In genomic region chr18:45626330-45627203, GRCh38 we compare ENCODE assay signal across 11 cellular contexts. TPM values are rescaled to one million over a fixed set of nuclear protein-coding genes. Genes with fewer than 3 reads are reported as not detected.
DNase-seq lines count a peak whose midpoint lies in the region; ATAC-seq and TF ChIP-seq lines count a peak whose summit lies in the region.
"Had no signal": no experiment of that assay in that cellular context is flagged by ENCODE, and none has a peak within 500 bp of the region (broad histone marks: within the 10 kb centered on the region; RNA-seq: fewer than 3 reads in every experiment).

No MANE protein-coding gene starts in this region.

- no peaks in the 10 kb centered on the region for H3K79me2 ChIP-seq in GM23338 (replicated peaks; ENCODE audit: insufficient read depth)

- DNase-seq in GM23338 (ENCODE audit: low spot score) (peak; percentile 78), RPMI7951 (ENCODE audit: low read depth) (peak; percentile 77), fibroblast of pulmonary artery (ENCODE audit: low read depth) (peak; percentile 27), renal cortical epithelial cell (ENCODE audit: low read depth) (peak; percentile 79), CD1c-positive myeloid dendritic cell (ENCODE audit: extremely low spot score) (no peak), immature natural killer cell (no peak), NCI-H2081 treated with DMSO at 0.1 percent for 48 hours (lab: John Stamatoyannopoulos, UW) (no peak)
- DNase-seq in stimulated activated CD8-positive, alpha-beta memory T cell treated with anti-CD3 and anti-CD28 coated beads, Interleukin-4, amount 100 ng/mL, for 48 hours, result no peak
- DNase-seq: activated CD4-positive, alpha-beta memory T cell treated with anti-CD3 and anti-CD28 coated beads for 36 hours; adrenal gland; occipital lobe had no signal

- H3K4me3 ChIP-seq in GM23338 (no peak overlapping the region), fibroblast of pulmonary artery (replicated peaks; ENCODE audit: low read depth, low read length) (no peak overlapping the region)
- H3K4me3 ChIP-seq: adrenal gland had no signal

- H3K9me2 ChIP-seq in GM23338 (ENCODE audit: insufficient read depth), result peaks cover 12% of the 10 kb centered on the region; the same call in 1 of the 2 replicates

- peaks cover 8% of the 10 kb centered on the region for H3K27me3 Mint-ChIP-seq in GM23338 (ENCODE audit: insufficient read depth, low read depth, poor library complexity)
- H3K27me3 Mint-ChIP-seq in immature natural killer cell (ENCODE audit: low read depth in 3 of 3), result peaks cover 2 to 6% (median 5%) of the 10 kb centered on the region in 3 donors

- no peaks in the 10 kb centered on the region for H3K27me3 ChIP-seq in GM23338 (ENCODE audit: insufficient read depth)
- H3K27me3 ChIP-seq: adrenal gland had no signal

- H3K36me3 Mint-ChIP-seq in GM23338 (ENCODE audit: low read depth) (peaks cover 3% of the 10 kb centered on the region; the same call in 1 of the 3 replicates), immature natural killer cell (no peaks in the 10 kb centered on the region)
- H3K36me3 Mint-ChIP-seq: activated CD4-positive, alpha-beta memory T cell treated with anti-CD3 and anti-CD28 coated beads for 36 hours had no signal

- no peaks in the 10 kb centered on the region for H3F3A ChIP-seq in GM23338 (replicated peaks; ENCODE audit: low read depth)

- peaks cover 14% of the 10 kb centered on the region for H3K4me1 ChIP-seq in GM23338 (ENCODE audit: insufficient read depth)
- H3K4me1 ChIP-seq: adrenal gland had no signal

- no peak overlapping the region for H3K27ac ChIP-seq in GM23338 (ENCODE audit: low read depth)

- peak; percentile 89 for ATAC-seq in GM23338

- no peaks in the 10 kb centered on the region for H3K9me3 Mint-ChIP-seq in GM23338
- no peaks in the 10 kb centered on the region for H3K9me3 Mint-ChIP-seq in immature natural killer cell
- H3K9me3 Mint-ChIP-seq: activated CD4-positive, alpha-beta memory T cell treated with anti-CD3 and anti-CD28 coated beads for 36 hours had no signal

- no peak overlapping the region for H2AFZ ChIP-seq in GM23338

- H3K4me3 Mint-ChIP-seq in GM23338, result no peak overlapping the region
- no peak overlapping the region for H3K4me3 Mint-ChIP-seq in immature natural killer cell
- H3K4me3 Mint-ChIP-seq: activated CD4-positive, alpha-beta memory T cell treated with anti-CD3 and anti-CD28 coated beads for 36 hours had no signal

- H3K4me1 Mint-ChIP-seq in GM23338 (peaks cover 15% of the 10 kb centered on the region), immature natural killer cell (no peaks in the 10 kb centered on the region)

- H3K4me2 ChIP-seq in GM23338, result no peak overlapping the region

- H3K27ac Mint-ChIP-seq in GM23338, result 0 out of 2 replicates have a peak overlapping the region, but pooled peaks have one; percentile 32
- no peak overlapping the region for H3K27ac Mint-ChIP-seq in immature natural killer cell
- H3K27ac Mint-ChIP-seq: activated CD4-positive, alpha-beta memory T cell treated with anti-CD3 and anti-CD28 coated beads for 36 hours had no signal

- no peaks in the 10 kb centered on the region for H4K20me1 ChIP-seq in GM23338 (replicated peaks; ENCODE audit: insufficient read depth)

- TF ChIP-seq CTCF in GM23338 (conservative IDR thresholded peaks at IDR 0.05; ENCODE audit: low read depth in 2 of 2), result no peak
- no peak for TF ChIP-seq CTCF in fibroblast of pulmonary artery (IDR thresholded peaks at IDR 0.05; ENCODE audit: low read length, missing control alignments)

- H3K36me3 ChIP-seq in GM23338 (ENCODE audit: insufficient read depth), result no peaks in the 10 kb centered on the region
- H3K36me3 ChIP-seq: adrenal gland had no signal

TF ChIP-seq in GM23338, 12 proteins besides CTCF, POLR2A, EP300 and RAD21 (continues in another document):
- TF ChIP-seq EZH2phosphoT487 (IDR thresholded peaks at IDR 0.05; ENCODE audit: unreplicated experiment), result no peak
- TF ChIP-seq ZNF114 (CRISPR knock-in tag; IDR thresholded peaks at IDR 0.05), result no peak
- no peak for TF ChIP-seq NANOG (IDR thresholded peaks at IDR 0.05; ENCODE audit: borderline replicate concordance)
- TF ChIP-seq ZNF462 (CRISPR knock-in tag; IDR thresholded peaks at IDR 0.05), result no peak

RNA-seq across cellular contexts. Expression of gene SLC14A2, which starts 11.3 kb away (rescaled TPM):
- 0.04 and 0.24 TPM in 2 replicates for total RNA-seq in GM23338 (2014; rRNA removed; shearing (Covaris generic))
- polyA plus RNA-seq in GM23338 (2016; fragmentation: Nextera tagmentation; extraction: Ambion mirVana), result not detected in 2 replicates
- total RNA-seq in RPMI7951 (2014; rRNA removed; shearing (Covaris generic)), result 0.48 and 0.59 TPM in 2 replicates
- 0.60 TPM in 1 of 2 replicates, not detected in the other for total RNA-seq in renal cortical epithelial cell
- polyA plus RNA-seq in immature natural killer cell, result under 1 TPM; 0.03 to 0.65 (median 0.19) TPM

Comparison
In these comparisons a context has a peak if more than half of its experiments do, and no peak if none do; other contexts are left out.
1. DNase-seq: peak in GM23338 (single experiment), RPMI7951 (single experiment), fibroblast of pulmonary artery (single experiment) and renal cortical epithelial cell (single experiment); none in CD1c-positive myeloid dendritic cell (single experiment), immature natural killer cell (0 of 3), NCI-H2081 treated with DMSO at 0.1 percent for 48 hours (single experiment) and stimulated activated CD8-positive, alpha-beta memory T cell treated with anti-CD3 and anti-CD28 coated beads, Interleukin-4, amount 100 ng/mL, for 48 hours (single experiment).